In the genomic region with DNA sequence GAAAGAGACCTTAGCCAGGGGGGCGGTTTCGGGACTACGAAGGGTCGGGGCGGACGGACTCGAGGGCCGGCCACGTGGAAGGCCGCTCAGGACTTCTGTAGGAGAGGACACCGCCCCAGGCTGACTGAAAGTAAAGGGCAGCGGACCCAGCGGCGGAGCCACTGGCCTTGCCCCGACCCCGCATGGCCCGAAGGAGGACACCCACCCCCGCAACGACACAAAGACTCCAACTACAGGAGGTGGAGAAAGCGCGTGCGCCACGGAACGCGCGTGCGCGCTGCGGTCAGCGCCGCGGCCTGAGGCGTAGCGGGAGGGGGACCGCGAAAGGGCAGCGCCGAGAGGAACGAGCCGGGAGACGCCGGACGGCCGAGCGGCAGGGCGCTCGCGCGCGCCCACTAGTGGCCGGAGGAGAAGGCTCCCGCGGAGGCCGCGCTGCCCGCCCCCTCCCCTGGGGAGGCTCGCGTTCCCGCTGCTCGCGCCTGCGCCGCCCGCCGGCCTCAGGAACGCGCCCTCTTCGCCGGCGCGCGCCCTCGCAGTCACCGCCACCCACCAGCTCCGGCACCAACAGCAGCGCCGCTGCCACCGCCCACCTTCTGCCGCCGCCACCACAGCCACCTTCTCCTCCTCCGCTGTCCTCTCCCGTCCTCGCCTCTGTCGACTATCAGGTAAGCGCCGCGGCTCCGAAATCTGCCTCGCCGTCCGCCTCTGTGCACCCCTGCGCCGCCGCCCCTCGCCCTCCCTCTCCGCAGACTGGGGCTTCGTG, we compare ENCODE assay signal across 8 cellular contexts. TPM values are rescaled to one million over a fixed set of nuclear protein-coding genes. Genes with fewer than 3 reads are reported as not detected.
DNase-seq lines count a peak whose midpoint lies in the region; ATAC-seq, FAIRE-seq and TF ChIP-seq lines count a peak whose summit lies in the region.

TSS of gene MAPT (plus strand) at position 533 of the 763 bp plus-strand sequence. CDS start 67,784 bp downstream, outside the sequence.

- H3K9me3 ChIP-seq in A549 (no peaks in the 10 kb centered on the region), endothelial cell of umbilical vein (replicated peaks; ENCODE audit: control insufficient read depth, insufficient read depth, low read length) (no peaks in the 10 kb centered on the region), mesodermal cell (ENCODE audit: control insufficient read depth, low read length) (no peaks in the 10 kb centered on the region)

- TF ChIP-seq RAD21 in A549 (conservative IDR thresholded peaks at IDR 0.05 in 1 of 2, IDR thresholded peaks at IDR 0.05 in 1 of 2): peak; percentile 15 to 54; a peak in 4 of 5 replicates

- TF ChIP-seq POLR2A in A549 (IDR thresholded peaks at IDR 0.05; ENCODE audit: low read length) (peak; percentile 92), endothelial cell of umbilical vein (IDR thresholded peaks at IDR 0.05; ENCODE audit: low read depth, low read length) (peak; percentile 79)

- no peak for TF ChIP-seq EP300 in A549 (IDR thresholded peaks at IDR 0.05)

- peaks cover 33 to 46% of the 10 kb centered on the region in 2 experiments for H3K27me3 ChIP-seq in endothelial cell of umbilical vein (ENCODE audit: control insufficient read depth in 2 of 2, insufficient read depth in 2 of 2, low read length in 2 of 2)

- no peaks in the 10 kb centered on the region for H4K20me1 ChIP-seq in endothelial cell of umbilical vein (replicated peaks; ENCODE audit: control insufficient read depth, extremely low read depth, insufficient read depth, low read length)

- POLR2A ChIA-PET in A549 (lab: Yijun Ruan, JAX): interaction anchor here (0.8 kb wide), 1 partner anchor 55 kb away, joined by 4 read pairs; no protein-coding TSS in a partner anchor
- POLR2A ChIA-PET in endothelial cell of umbilical vein (lab: Charles Lee): no interaction called here

- TF ChIP-seq CTCF in A549 (IDR thresholded peaks at IDR 0.05) (peak; percentile 99), endothelial cell of umbilical vein (IDR thresholded peaks at IDR 0.05; ENCODE audit: extremely low read depth in 1 of 2, insufficient read depth in 1 of 2, low read depth in 1 of 2, low read length in 2 of 2) (peak; percentile 89 to 99)

- no peaks in the 10 kb centered on the region for H3K9me1 ChIP-seq in endothelial cell of umbilical vein (replicated peaks; ENCODE audit: control insufficient read depth, extremely low read depth, insufficient read depth, low read length)

- dilution Hi-C loops in endothelial cell of umbilical vein (cut with MboI; ENCODE audit: extremely low pct_ligation_motif_present, low sequenced_read_pairs): no loop called here

- peak; percentile 88 for FAIRE-seq in A549 (lab: Jason Lieb, UNC)
- peak; percentile 99 for FAIRE-seq in HTR-8/SVneo (lab: Jason Lieb, UNC)
- FAIRE-seq in endothelial cell of umbilical vein (lab: Jason Lieb, UNC): peak; percentile 90

- DNase-seq in A549 (ENCODE audit: low read depth in 1 of 2, low spot score in 1 of 2) (peak; percentile 93 to 97), HTR-8/SVneo (ENCODE audit: insufficient read length, low spot score) (peak; percentile 97), NOMO-1 treated with DMSO at 0.1 percent for 48 hours (lab: John Stamatoyannopoulos, UW; ENCODE audit: unreplicated experiment) (peak; percentile 74), activated T-cell treated with anti-CD3 and anti-CD28 coated beads for 1 hour (ENCODE audit: low read depth) (peak; percentile 65), endothelial cell of umbilical vein (ENCODE audit: low read depth, low spot score) (peak; percentile 96)
- DNase-seq in stimulated activated CD8-positive, alpha-beta memory T cell treated with anti-CD3 and anti-CD28 coated beads, Interleukin-12 subunit alpha, Interleukin-12 subunit beta, amount 100 ng/mL, for 4 hours (ENCODE audit: low read depth): peak; percentile 76

- H3K9ac ChIP-seq in endothelial cell of umbilical vein (replicated peaks; ENCODE audit: extremely low read depth, insufficient read depth, low read length): peak within 1 kb of the TSS; percentile 3

- intact Hi-C loops in endothelial cell of umbilical vein (cut with micrococcal nuclease): no loop called here

- peak; percentile 75 to 93 for ATAC-seq in A549
- peak; percentile 79 for ATAC-seq in GM18907 (IDR thresholded peaks at IDR 0.05; ENCODE audit: unreplicated experiment)

- WGBS in A549 (ENCODE audit: missing lambda C conversion rate): 6% methylated on average over 39 of the region's 97 CpGs
- WGBS in mesodermal cell (ENCODE audit: insufficient coverage in 2 of 2), 2 experiments: 4 to 5% methylated on average over 67 to 73 of the region's 97 CpGs

- no peaks in the 10 kb centered on the region for H3K36me3 ChIP-seq in endothelial cell of umbilical vein (ENCODE audit: control insufficient read depth in 2 of 2, extremely low read depth in 1 of 2, insufficient read depth in 2 of 2, low read length in 2 of 2)
- no peaks in the 10 kb centered on the region for H3K36me3 ChIP-seq in mesodermal cell (ENCODE audit: control insufficient read depth, insufficient read depth, low read length)

- H3K79me2 ChIP-seq in endothelial cell of umbilical vein (ENCODE audit: control insufficient read depth, insufficient read depth, low read length): no peaks in the 10 kb centered on the region

- H2AFZ ChIP-seq in endothelial cell of umbilical vein (ENCODE audit: low read depth, low read length): peak within 1 kb of the TSS; percentile 87

- CTCF ChIA-PET in A549 (lab: Yijun Ruan, JAX) (interaction anchor here (0.5 to 3.7 kb wide), 26 partner anchors 9 to 1017 kb away, joined by 3 to 26 read pairs (median 4); no protein-coding TSS in a partner anchor), endothelial cell of umbilical vein (lab: Charles Lee) (interaction anchor here (0.8 to 1.5 kb wide), 4 partner anchors 10 to 254 kb away, joined by 3 to 5 read pairs (median 3); no protein-coding TSS in a partner anchor)

- peak within 1 kb of the TSS; percentile 76 to 85 for H3K27ac ChIP-seq in A549
- H3K27ac ChIP-seq in endothelial cell of umbilical vein (ENCODE audit: insufficient read depth, low read depth, low read length): no peak within 1 kb of the TSS
- no peak within 1 kb of the TSS for H3K27ac ChIP-seq in mesodermal cell (ENCODE audit: low read depth, low read length, severe bottlenecking)

- H3K4me2 ChIP-seq in A549: peak within 1 kb of the TSS; percentile 99
- H3K4me2 ChIP-seq in endothelial cell of umbilical vein (ENCODE audit: insufficient read depth, low read length): peak within 1 kb of the TSS; percentile 47

- peaks cover 22% of the 10 kb centered on the region for H3K4me1 ChIP-seq in A549
- H3K4me1 ChIP-seq in endothelial cell of umbilical vein (ENCODE audit: control insufficient read depth, extremely low read depth, insufficient read depth, low read length): peaks cover 9% of the 10 kb centered on the region
- H3K4me1 ChIP-seq in mesodermal cell (ENCODE audit: control insufficient read depth, insufficient read depth, low read length, poor library complexity, severe bottlenecking): peaks cover 21% of the 10 kb centered on the region

- no TSS peak for BruUV-seq in endothelial cell of umbilical vein (replicated peaks; lab: Mats Ljungman, UMichigan)

- peak within 1 kb of the TSS; percentile 69 for H3K4me3 ChIP-seq in A549
- peak within 1 kb of the TSS; percentile 6 to 52 (median 16) for H3K4me3 ChIP-seq in endothelial cell of umbilical vein (replicated peaks in 1 of 3; ENCODE audit: insufficient read depth in 1 of 3, low read depth in 1 of 3, low read length in 3 of 3)
- H3K4me3 ChIP-seq in mesodermal cell (ENCODE audit: extremely low read depth, insufficient read depth, low read length, poor library complexity, severe bottlenecking): peak within 1 kb of the TSS; percentile 57

TF ChIP-seq in A549, 52 proteins besides CTCF, POLR2A, EP300 and RAD21 (continues in another document):
- no peak for TF ChIP-seq EHMT2 (IDR thresholded peaks at IDR 0.05; ENCODE audit: low read depth)
- TF ChIP-seq ZSCAN20 (CRISPR knock-in tag; IDR thresholded peaks at IDR 0.05): peak; percentile 70
- TF ChIP-seq ESRRA (IDR thresholded peaks at IDR 0.05; ENCODE audit: borderline replicate concordance, low read length): no peak
- TF ChIP-seq RNF2 (IDR thresholded peaks at IDR 0.05; ENCODE audit: borderline replicate concordance, low read depth): no peak
- TF ChIP-seq TP53 (CRISPR knock-in tag; IDR thresholded peaks at IDR 0.05): peak; percentile 85; the same call in 1 of the 2 replicates
- TF ChIP-seq BHLHE40 (IDR thresholded peaks at IDR 0.05; ENCODE audit: low read depth, low read length): no peak
- TF ChIP-seq KDM1A (IDR thresholded peaks at IDR 0.05; ENCODE audit: low read depth): no peak
- no peak for TF ChIP-seq HEYL (CRISPR knock-in tag; IDR thresholded peaks at IDR 0.05)

TF ChIP-seq in endothelial cell of umbilical vein, 7 proteins besides CTCF, POLR2A, EP300 and RAD21 (continues in another document):
- TF ChIP-seq JUN (IDR thresholded peaks at IDR 0.05; ENCODE audit: borderline replicate concordance, insufficient read depth, insufficient read length, low read depth) (no peak), FOS (IDR thresholded peaks at IDR 0.05; ENCODE audit: borderline replicate concordance, insufficient read depth, low read length) (no peak), GATA2 (IDR thresholded peaks at IDR 0.05; ENCODE audit: insufficient read depth, insufficient read length, low read depth, low read length) (no peak), MYC (IDR thresholded peaks at IDR 0.05; ENCODE audit: low read depth, low read length) (no peak), POLR2AphosphoS5 (IDR thresholded peaks at IDR 0.05; ENCODE audit: insufficient read depth, low read depth, low read length) (peak; percentile 69)
- TF ChIP-seq, protein P1, sequence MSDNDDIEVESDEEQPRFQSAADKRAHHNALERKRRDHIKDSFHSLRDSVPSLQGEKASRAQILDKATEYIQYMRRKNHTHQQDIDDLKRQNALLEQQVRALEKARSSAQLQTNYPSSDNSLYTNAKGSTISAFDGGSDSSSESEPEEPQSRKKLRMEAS (IDR thresholded peaks at IDR 0.05; ENCODE audit: insufficient read depth, insufficient read length): peak; percentile 55

RNA-seq across cellular contexts. Expression of gene MAPT, which starts in this region (rescaled TPM):
- polyA plus RNA-seq in A549 (2011; rRNA removed) (1.1 and 1.2 TPM in 2 replicates), A549 (2017; fragmentation: RNase III; extraction: RNeasy Plus Mini Kit Qiagen cat#74134 plus additional on column Dnase treatment) (1.1 to 1.6 TPM (median 1.2 TPM) in 3 replicates), endothelial cell of umbilical vein (0.04 and 0.05 TPM in 2 replicates)
- polyA plus RNA-seq in A549 (2012; cell fraction: cytosol; rRNA removed): 0.94 and 0.95 TPM in 2 replicates
- polyA plus RNA-seq in A549 (2012; cell fraction: nucleus; rRNA removed): 2.0 and 2.1 TPM in 2 replicates
- 0.83 and 0.91 TPM in 2 replicates for polyA minus RNA-seq in A549 (2011; rRNA and poly(A)+ RNA removed)
- 0.16 and 0.51 TPM in 2 replicates for total RNA-seq in endothelial cell of umbilical vein
- 0.08 and 0.27 TPM in 2 replicates for polyA plus RNA-seq in endothelial cell of umbilical vein (2011; cell fraction: cytosol; rRNA removed)
- polyA plus RNA-seq in endothelial cell of umbilical vein (2011; cell fraction: nucleus; rRNA removed): 0.13 and 0.28 TPM in 2 replicates
- polyA plus RNA-seq in endothelial cell of umbilical vein (2012): 0.36 and 0.95 TPM in 2 replicates
- polyA minus RNA-seq in endothelial cell of umbilical vein: 0.17 and 0.24 TPM in 2 replicates
- polyA minus RNA-seq in endothelial cell of umbilical vein (2011; cell fraction: cytosol; rRNA and poly(A)+ RNA removed): 1.3 TPM
- 0.19 TPM in 1 of 2 replicates, not detected in the other for polyA minus RNA-seq in endothelial cell of umbilical vein (2011; cell fraction: nucleus; rRNA and poly(A)+ RNA removed)
- polyA plus RNA-seq in mesodermal cell (2013, experiment 1 of 2): 5.3 TPM
- 3.9 TPM for polyA plus RNA-seq in mesodermal cell (2013, experiment 2 of 2)

Comparison
In these comparisons a context has a peak if more than half of its experiments do, and no peak if none do; other contexts are left out.
1. H3K27ac ChIP-seq: peak in A549 (2 of 2); none in endothelial cell of umbilical vein (single experiment) and mesodermal cell (single experiment).
2. H3K4me3 ChIP-seq: peak in every context shown above with its lines; median percentile 69 in A549; 57 in mesodermal cell; 16 in endothelial cell of umbilical vein.
3. Peak in every context shown above with its lines, with median percentiles within 50 percentile points of each other: DNase-seq.